In genomic region chrX:129925305-129926092, GRCh38 we compare ENCODE assay signal across 8 cellular contexts. TPM values are rescaled to one million over a fixed set of nuclear protein-coding genes. Genes with fewer than 3 reads are reported as not detected.
A peak's percentile ranks its signal among the peaks of the same experiment; 100 is the strongest.
DNase-seq lines count a peak whose midpoint lies in the region; ATAC-seq and TF ChIP-seq lines count a peak whose summit lies in the region.

No MANE protein-coding gene starts in this region.

- H3K36me3 ChIP-seq in KMS-11 (ENCODE audit: insufficient read depth) (no peaks in the 10 kb centered on the region), SK-N-MC (ENCODE audit: insufficient read depth, low read length) (peaks cover 49% of the 10 kb centered on the region), psoas muscle (ENCODE audit: insufficient read depth in 1 of 2, low read depth in 1 of 2) (peaks cover 0 to 70% of the 10 kb centered on the region in 2 donors)

- H3K4me3 ChIP-seq in KMS-11 (IDR thresholded peaks at IDR 0.05; ENCODE audit: insufficient read depth, low read depth, low read length) (no peak overlapping the region), SK-N-MC (no peak overlapping the region), psoas muscle (no peak overlapping the region)

- ATAC-seq in Right ventricle myocardium superior (ENCODE audit: poor library complexity): peak; percentile 96
- ATAC-seq in psoas muscle: peak; percentile 68 to 93 (median 78)

- H3K9me3 ChIP-seq in SK-N-MC (ENCODE audit: low read depth, low read length) (no peaks in the 10 kb centered on the region), psoas muscle (no peaks in the 10 kb centered on the region)

- TF ChIP-seq CTCF in KMS-11 (conservative IDR thresholded peaks at IDR 0.05; ENCODE audit: low read depth, low read length) (peak; percentile 74; the same call in 1 of the 2 replicates), psoas muscle (IDR thresholded peaks at IDR 0.05) (peak; percentile 61)

- intact Hi-C loops in Right ventricle myocardium superior (cut with DNase I) (loop anchor here (5.0 kb wide), 1 partner anchor 137 kb away; no protein-coding TSS in a partner anchor), psoas muscle (cut with DNase I) (loop anchor here (2.0 to 5.0 kb wide), 3 partner anchors 101 to 135 kb away; no protein-coding TSS in a partner anchor)

- no peak overlapping the region for H3K9ac ChIP-seq in KMS-11
- no peak overlapping the region for H3K9ac ChIP-seq in SK-N-MC (ENCODE audit: insufficient read length)

- H4K20me1 ChIP-seq in KMS-11 (ENCODE audit: insufficient read depth): no peaks in the 10 kb centered on the region

- no peaks in the 10 kb centered on the region for H3K27me3 ChIP-seq in KMS-11 (ENCODE audit: insufficient read depth, low read depth)
- H3K27me3 ChIP-seq in psoas muscle (ENCODE audit: insufficient read depth in 3 of 3, low read length in 2 of 3): no peaks in the 10 kb centered on the region

- no peaks in the 10 kb centered on the region for H3K79me2 ChIP-seq in KMS-11 (ENCODE audit: insufficient read depth, low read depth)

- H3K27ac ChIP-seq in KMS-11: no peak overlapping the region
- no peak overlapping the region for H3K27ac ChIP-seq in SK-N-MC
- no peak overlapping the region for H3K27ac ChIP-seq in psoas muscle

- DNase-seq in NCI-H524 (lab: John Stamatoyannopoulos, UW) (peak; percentile 23 to 74), NCI-H524 treated with DMSO at 0.1 percent for 48 hours (lab: John Stamatoyannopoulos, UW) (no peak), SK-N-MC (ENCODE audit: low read depth, low spot score) (peak; percentile 56), Right ventricle myocardium superior (peak; percentile 53), psoas muscle (peak; percentile 43 to 70), GM19240 (ENCODE audit: insufficient read length, low spot score) (no peak)
- peak; percentile 60 for DNase-seq in activated naive CD4-positive, alpha-beta T cell treated with anti-CD3 and anti-CD28 coated beads, Interleukin-2, amount 50 U/mL, for 16 hours

- H3K4me2 ChIP-seq in KMS-11: no peak overlapping the region

- H3K4me1 ChIP-seq in KMS-11 (ENCODE audit: low read depth, poor library complexity, severe bottlenecking) (no peaks in the 10 kb centered on the region), psoas muscle (no peaks in the 10 kb centered on the region)

- 32 to 41% (median 38%) methylated on average over 14 to 15 of the region's 15 CpGs for WGBS in psoas muscle, 3 donors

- no peak overlapping the region for H2AFZ ChIP-seq in KMS-11 (ENCODE audit: low read depth)

RNA-seq across cellular contexts. Expression of gene UTP14A, which starts 19.5 kb away (rescaled TPM):
- 6.9 TPM for total RNA-seq in Right ventricle myocardium superior
- total RNA-seq in psoas muscle: 10 to 100 TPM; 15.2 to 18.9 (median 16.2) TPM
- polyA plus RNA-seq in psoas muscle: 10 to 100 TPM; 14.7 to 23.1 (median 18.1) TPM

RNA-seq across cellular contexts. Expression of gene BCORL1, which starts 56.9 kb away (rescaled TPM):
- total RNA-seq in Right ventricle myocardium superior (10.1 TPM), psoas muscle (1 to 10 TPM; 4.5 to 6.2 (median 5.9) TPM)
- polyA plus RNA-seq in psoas muscle: 1 to 10 TPM in 2 of 3 donors, under 1 TPM in 1; 0.96 to 4.3 (median 1.8) TPM

Comparison
In these comparisons a context has a peak if more than half of its experiments do, and no peak if none do; other contexts are left out.
1. DNase-seq: peak in NCI-H524 (2 of 2), SK-N-MC (single experiment), activated naive CD4-positive, alpha-beta T cell treated with anti-CD3 and anti-CD28 coated beads, Interleukin-2, amount 50 U/mL, for 16 hours (single experiment), Right ventricle myocardium superior (single experiment) and psoas muscle (2 of 2); none in NCI-H524 treated with DMSO at 0.1 percent for 48 hours (single experiment) and GM19240 (single experiment).